ENCODE assay signal across 1 cellular context in genomic region chr6:64920257-64920656, GRCh38.
TF ChIP-seq lines count a peak whose summit lies in the region.

No MANE protein-coding gene starts in this region.

TF ChIP-seq in HepG2, 621 proteins besides CTCF, POLR2A, EP300 and RAD21 (continued from another document):
- no peak for TF ChIP-seq ZBTB49 (CRISPR knock-in tag; IDR thresholded peaks at IDR 0.05; ENCODE audit: borderline replicate concordance)
- TF ChIP-seq MXI1 (IDR thresholded peaks at IDR 0.05; ENCODE audit: borderline replicate concordance, low read depth, low read length): no peak
- no peak for TF ChIP-seq SMARCE1 (IDR thresholded peaks at IDR 0.05; ENCODE audit: borderline replicate concordance)
- TF ChIP-seq CBX1 (IDR thresholded peaks at IDR 0.05; ENCODE audit: low read depth): no peak
- no peak for TF ChIP-seq ZNF788 (CRISPR knock-in tag; IDR thresholded peaks at IDR 0.05; ENCODE audit: borderline replicate concordance)
- peak; percentile 56 to 60 for TF ChIP-seq MAFK (conservative IDR thresholded peaks at IDR 0.05 in 1 of 2, IDR thresholded peaks at IDR 0.05 in 1 of 2; ENCODE audit: low read length in 2 of 2)
- TF ChIP-seq RELA (CRISPR knock-in tag; IDR thresholded peaks at IDR 0.05): no peak
- peak; percentile 45; the same call in 1 of the 2 replicates for TF ChIP-seq MAFF (IDR thresholded peaks at IDR 0.05; ENCODE audit: low read depth, low read length)
- TF ChIP-seq ZNF616 (CRISPR knock-in tag; IDR thresholded peaks at IDR 0.05; ENCODE audit: low read depth): no peak
- no peak for TF ChIP-seq ZKSCAN8 (CRISPR knock-in tag; IDR thresholded peaks at IDR 0.05; ENCODE audit: borderline replicate concordance)
- TF ChIP-seq ZNF484 (CRISPR knock-in tag; IDR thresholded peaks at IDR 0.05; ENCODE audit: borderline replicate concordance, low read depth): no peak
